8 cellular contexts compared by ENCODE assay signal in the genomic region with DNA sequence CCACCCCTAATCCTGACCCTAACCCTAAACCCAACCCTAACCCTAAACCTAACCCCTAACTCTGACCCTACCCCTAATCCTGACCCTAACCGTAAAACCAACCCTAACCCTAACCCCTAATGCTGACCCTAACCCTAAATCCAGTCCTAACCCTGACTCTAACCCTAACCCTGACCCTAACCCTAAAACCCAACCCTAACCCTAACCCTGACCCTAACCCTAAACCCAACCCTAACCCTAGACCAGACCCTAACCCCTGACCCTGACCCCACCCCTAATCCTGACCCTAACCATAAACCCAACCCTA. TPM values are rescaled to one million over a fixed set of nuclear protein-coding genes. Genes with fewer than 3 reads are reported as not detected.
DNase-seq lines count a peak whose midpoint lies in the region; ATAC-seq and TF ChIP-seq lines count a peak whose summit lies in the region.

No MANE protein-coding gene starts in this region.

- dilution Hi-C loops in mammary epithelial cell (cut with HindIII; ENCODE audit: low sequenced_read_pairs), result loop anchor here (5.0 kb wide), 1 partner anchor 62 kb away; no protein-coding TSS in a partner anchor

- peaks cover 3% of the 10 kb centered on the region for H4K20me1 ChIP-seq in mammary epithelial cell (ENCODE audit: insufficient read depth, low read length)

- H3K4me1 ChIP-seq in right atrium auricular region (peaks cover 0 to 36% of the 10 kb centered on the region in 2 donors), mammary epithelial cell (ENCODE audit: insufficient read depth, low read length) (peaks cover 14% of the 10 kb centered on the region), mucosa of rectum (ENCODE audit: control insufficient read depth in 2 of 2, insufficient read depth in 2 of 2, low read length in 2 of 2) (peaks cover 16 to 17% of the 10 kb centered on the region in 2 donors), upper lobe of right lung (peaks cover 18% of the 10 kb centered on the region)

- no TSS peak for BruUV-seq in mammary epithelial cell (replicated peaks; lab: Mats Ljungman, UMichigan)

- H3K9me3 ChIP-seq in right atrium auricular region, result no peaks in the 10 kb centered on the region
- H3K9me3 ChIP-seq in mammary epithelial cell (replicated peaks; ENCODE audit: insufficient read depth, low read length), result no peaks in the 10 kb centered on the region
- no peaks in the 10 kb centered on the region for H3K9me3 ChIP-seq in mucosa of rectum (ENCODE audit: control insufficient read depth in 2 of 2, low read length in 2 of 2)
- no peaks in the 10 kb centered on the region for H3K9me3 ChIP-seq in upper lobe of right lung

- H3K4me3 ChIP-seq in right atrium auricular region, result peak overlapping the region; percentile 74 to 82
- peak overlapping the region in 1 of 3 experiments; percentile 80 for H3K4me3 ChIP-seq in mammary epithelial cell (replicated peaks in 1 of 3; ENCODE audit: insufficient read depth in 1 of 3, low read depth in 2 of 3, low read length in 3 of 3)
- peak overlapping the region; percentile 68 to 81 for H3K4me3 ChIP-seq in mucosa of rectum (ENCODE audit: low read length in 2 of 2)
- H3K4me3 ChIP-seq in upper lobe of right lung, result peak overlapping the region; percentile 87

- intact Hi-C loops in left ventricle myocardium superior (cut with micrococcal nuclease) (no loop called here), mammary epithelial cell (cut with micrococcal nuclease) (no loop called here), upper lobe of right lung (cut with DNase I) (no loop called here)

- H3K27ac ChIP-seq in right atrium auricular region (peak overlapping the region; percentile 45 to 76), mammary epithelial cell (ENCODE audit: insufficient read depth, low read depth, low read length) (no peak overlapping the region), mucosa of rectum (ENCODE audit: low read depth in 2 of 2, low read length in 2 of 2) (peak overlapping the region; percentile 50 to 70), upper lobe of right lung (peak overlapping the region; percentile 65)

- in situ Hi-C loops in mammary epithelial cell (cut with MboI; ENCODE audit: low sequenced_read_pairs in 2 of 2), result no loop called here

- H3K27me3 ChIP-seq in right atrium auricular region (no peaks in the 10 kb centered on the region), mammary epithelial cell (ENCODE audit: insufficient read depth, low read length) (no peaks in the 10 kb centered on the region), mucosa of rectum (ENCODE audit: control insufficient read depth in 2 of 2, insufficient read depth in 2 of 2, low read length in 2 of 2) (no peaks in the 10 kb centered on the region), upper lobe of right lung (no peaks in the 10 kb centered on the region)

- H3K36me3 ChIP-seq in right atrium auricular region (no peaks in the 10 kb centered on the region), mammary epithelial cell (ENCODE audit: insufficient read depth, low read length) (no peaks in the 10 kb centered on the region), mucosa of rectum (ENCODE audit: control insufficient read depth in 2 of 2, insufficient read depth in 2 of 2, low read length in 2 of 2) (no peaks in the 10 kb centered on the region), upper lobe of right lung (no peaks in the 10 kb centered on the region)

- ATAC-seq in left ventricle myocardium superior (no peak), upper lobe of right lung (no peak), GM21619 (IDR thresholded peaks at IDR 0.05; ENCODE audit: unreplicated experiment) (no peak)

- H2AFZ ChIP-seq in mammary epithelial cell (ENCODE audit: low read depth, low read length), result peak overlapping the region; percentile 85

- CTCF ChIA-PET in mammary epithelial cell (lab: Charles Lee; ENCODE audit: low non-redundant PET), result no interaction called here

- no peak for DNase-seq in right atrium auricular region (ENCODE audit: low spot score)
- no peak for DNase-seq in left ventricle myocardium superior
- no peak for DNase-seq in mammary epithelial cell
- no peak for DNase-seq in upper lobe of right lung
- no peak for DNase-seq in NCI-H1092 treated with DMSO at 0.1 percent for 48 hours (lab: John Stamatoyannopoulos, UW)
- no peak for DNase-seq in activated CD4-positive, alpha-beta T cell treated with anti-CD3 and anti-CD28 coated beads, Interleukin-2, amount 50 U/mL, for 48 hours

- H3K9ac ChIP-seq in mammary epithelial cell (ENCODE audit: insufficient read depth, low read length) (no peak overlapping the region), mucosa of rectum (ENCODE audit: low read depth in 1 of 2, low read length in 2 of 2) (peak overlapping the region; percentile 73 to 81)

- H3K79me2 ChIP-seq in mammary epithelial cell (ENCODE audit: insufficient read depth, low read length), result peaks cover 39% of the 10 kb centered on the region

- H3K4me2 ChIP-seq in mammary epithelial cell (ENCODE audit: insufficient read depth, low read depth, low read length), result peak overlapping the region; percentile 91

- TF ChIP-seq CTCF in right atrium auricular region (IDR thresholded peaks at IDR 0.05), result no peak
- no peak for TF ChIP-seq CTCF in mammary epithelial cell (conservative IDR thresholded peaks at IDR 0.05 in 1 of 2, IDR thresholded peaks at IDR 0.05 in 1 of 2; ENCODE audit: extremely low read depth in 1 of 2, insufficient read depth in 1 of 2, low read depth in 1 of 2, low read length in 2 of 2)
- TF ChIP-seq CTCF in upper lobe of right lung (IDR thresholded peaks at IDR 0.05), result no peak

- no CpG with 5 or more reads among the region's 1 CpG for WGBS in mammary epithelial cell (ENCODE audit: low coverage, missing lambda C conversion rate)

RNA-seq across cellular contexts. Expression of a gene that starts 0.7 kb away (rescaled TPM):
- 10 to 100 TPM; 17.9 to 22.6 TPM for total RNA-seq in right atrium auricular region
- 20.9 TPM for total RNA-seq in left ventricle myocardium superior
- total RNA-seq in mammary epithelial cell, result 10 to 100 TPM; 35.0 to 38.2 TPM
- polyA plus RNA-seq in mammary epithelial cell, result 34.2 TPM
- polyA minus RNA-seq in mammary epithelial cell, result 77.3 TPM
- total RNA-seq in upper lobe of right lung, result 42.2 TPM

RNA-seq across cellular contexts. Expression of a gene that starts 16.0 kb away (rescaled TPM):
- total RNA-seq in right atrium auricular region, result 10 to 100 TPM in 1 of 2 donors, 1 to 10 TPM in 1; 10.0 to 12.0 TPM
- total RNA-seq in left ventricle myocardium superior, result 12.6 TPM
- under 1 TPM in 1 of 2 donors, not detected in 1; 0.83 TPM for total RNA-seq in mammary epithelial cell
- not detected for polyA plus RNA-seq in mammary epithelial cell
- polyA minus RNA-seq in mammary epithelial cell, result not detected
- total RNA-seq in upper lobe of right lung, result 32.9 TPM

RNA-seq across cellular contexts. Expression of a gene that starts 30.6 kb away (rescaled TPM):
- total RNA-seq in right atrium auricular region (1 to 10 TPM; 3.2 to 3.6 TPM), left ventricle myocardium superior (2.7 TPM), mammary epithelial cell (10 to 100 TPM; 11.2 to 31.9 TPM), upper lobe of right lung (9.7 TPM)
- polyA plus RNA-seq in mammary epithelial cell, result 10.7 TPM
- not detected for polyA minus RNA-seq in mammary epithelial cell

RNA-seq across cellular contexts. Expression of a gene that starts 30.8 kb away (rescaled TPM):
- total RNA-seq in right atrium auricular region (100 to 1,000 TPM in 1 of 2 donors, 10 to 100 TPM in 1; 85.1 to 265 TPM), left ventricle myocardium superior (1,128 TPM), mammary epithelial cell (100 to 1,000 TPM in 1 of 2 donors, 10 to 100 TPM in 1; 38.7 to 284 TPM), upper lobe of right lung (167 TPM)
- 486 TPM for polyA plus RNA-seq in mammary epithelial cell
- 109 TPM for polyA minus RNA-seq in mammary epithelial cell
